Comparison of ENCODE assay signal across 30 cellular contexts in the genomic region with DNA sequence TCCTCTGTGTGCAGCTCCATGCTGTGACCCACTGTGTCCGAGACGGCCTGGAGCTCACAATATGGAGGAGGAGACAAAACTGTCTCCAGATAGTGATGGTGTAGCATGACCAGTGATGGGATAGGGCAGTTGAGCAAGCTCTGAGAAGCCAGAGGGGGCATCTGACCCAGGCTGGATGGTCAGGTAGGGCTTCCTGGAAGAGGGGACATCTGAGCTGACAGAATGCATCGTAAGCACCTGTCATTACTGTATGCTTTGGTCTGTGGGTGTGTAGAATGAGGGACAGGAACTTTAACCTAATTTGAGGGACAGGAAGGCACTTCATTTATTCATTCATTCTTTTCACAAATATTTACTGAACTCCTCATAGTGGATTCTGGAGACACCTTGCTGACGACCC. TPM values are rescaled to one million over a fixed set of nuclear protein-coding genes. Genes with fewer than 3 reads are reported as not detected.
"Had no signal": no experiment of that assay in that cellular context is flagged by ENCODE, and none has a peak within 500 bp of the region (broad histone marks: within the 10 kb centered on the region; RNA-seq: fewer than 3 reads in every experiment).

No MANE protein-coding gene starts in this region.

- H3K4me3 ChIP-seq: esophagus muscularis mucosa, gastrocnemius medialis, left ventricle myocardium inferior, thoracic aorta, upper lobe of right lung had no signal

- H3K36me3 ChIP-seq: gastrocnemius medialis had no signal

- H3K36me3 Mint-ChIP-seq: activated CD8-positive, alpha-beta memory T cell treated with anti-CD3 and anti-CD28 coated beads, Interleukin-2, amount 10 ng/mL, durations not matched to agents 7 days and 5 days had no signal

- H3K27ac ChIP-seq: esophagus muscularis mucosa, gastrocnemius medialis, left ventricle myocardium inferior, upper lobe of right lung had no signal

- H3K27me3 ChIP-seq: esophagus muscularis mucosa, gastrocnemius medialis, upper lobe of right lung had no signal

- H3K27ac Mint-ChIP-seq: activated CD4-positive, alpha-beta T cell treated with anti-CD3 and anti-CD28 coated beads, Interleukin-2, amount 10 ng/mL, durations not matched to agents 7 days and 5 days; activated CD8-positive, alpha-beta memory T cell treated with anti-CD3 and anti-CD28 coated beads, Interleukin-2, amount 10 ng/mL, durations not matched to agents 7 days and 5 days; activated CD8-positive, alpha-beta T cell treated with anti-CD3 and anti-CD28 coated beads for 36 hours; nephron progenitor cell; stimulated activated naive B cell treated with anti-CD40 and anti-IgM and Interleukin-4, amounts not matched to agents 10 μg/mL and 1 μg/mL and 100 μg/mL, for 72 hours had no signal

- ATAC-seq: activated CD8-positive, alpha-beta memory T cell treated with anti-CD3 and anti-CD28 coated beads, Interleukin-2, amount 10 ng/mL, durations not matched to agents 7 days and 5 days; activated CD8-positive, alpha-beta T cell treated with anti-CD3 and anti-CD28 coated beads for 36 hours; gastrocnemius medialis; stimulated activated naive B cell treated with anti-CD40 and anti-IgM and Interleukin-4, amounts not matched to agents 10 μg/mL and 1 μg/mL and 100 μg/mL, for 72 hours; upper lobe of right lung had no signal

- H3K9me3 Mint-ChIP-seq: activated CD4-positive, alpha-beta T cell treated with anti-CD3 and anti-CD28 coated beads, Interleukin-2, amount 10 ng/mL, durations not matched to agents 7 days and 5 days; activated CD8-positive, alpha-beta T cell treated with anti-CD3 and anti-CD28 coated beads for 36 hours; brain; nephron progenitor cell had no signal

- DNase-seq: activated CD4-positive, alpha-beta T cell treated with anti-CD3 and anti-CD28 coated beads, Interleukin-2, amount 10 ng/mL, durations not matched to agents 7 days and 5 days; activated CD4-positive, CD25-positive, alpha-beta regulatory T cell treated with anti-CD3 and anti-CD28 coated beads, Interleukin-2, amount 50 U/mL, for 72 hours; activated CD8-positive, alpha-beta memory T cell treated with anti-CD3 and anti-CD28 coated beads, Interleukin-2, amount 10 ng/mL, durations not matched to agents 7 days and 5 days; activated CD8-positive, alpha-beta T cell treated with anti-CD3 and anti-CD28 coated beads for 36 hours; activated effector memory CD4-positive, alpha-beta T cell treated with anti-CD3 and anti-CD28 coated beads, Interleukin-2, amount 50 U/mL, for 16 hours; activated naive CD4-positive, alpha-beta T cell treated with anti-CD3 and anti-CD28 coated beads, Interleukin-2, amount 50 U/mL, for 16 hours; activated T-cell treated with anti-CD3 and anti-CD28 coated beads for 4 hours; anterior cingulate cortex; caudate nucleus; effector memory CD4-positive, alpha-beta T cell; gastrocnemius medialis; head of caudate nucleus; hypothalamus; left ventricle myocardium inferior; mammary epithelial cell; nephron progenitor cell; nucleus accumbens; posterior cingulate gyrus; retina; stimulated activated CD4-positive, alpha-beta T cell treated with anti-CD3 and anti-CD28 coated beads, Interleukin-2, amount 100 ng/mL, for 48 hours; stimulated activated CD8-positive, alpha-beta memory T cell treated with anti-CD3 and anti-CD28 coated beads, Interleukin-4, amount 100 ng/mL, for 48 hours; stimulated activated naive B cell treated with anti-CD40 and anti-IgM and Interleukin-4, amounts not matched to agents 10 μg/mL and 1 μg/mL and 100 μg/mL, for 72 hours; upper lobe of right lung had no signal

- H3K27me3 Mint-ChIP-seq: activated CD4-positive, alpha-beta T cell treated with anti-CD3 and anti-CD28 coated beads, Interleukin-2, amount 10 ng/mL, durations not matched to agents 7 days and 5 days; activated CD8-positive, alpha-beta memory T cell treated with anti-CD3 and anti-CD28 coated beads, Interleukin-2, amount 10 ng/mL, durations not matched to agents 7 days and 5 days; activated CD8-positive, alpha-beta T cell treated with anti-CD3 and anti-CD28 coated beads for 36 hours; brain had no signal

- H3K9me3 ChIP-seq: esophagus muscularis mucosa, gastrocnemius medialis, left ventricle myocardium inferior, thoracic aorta, upper lobe of right lung had no signal

- H3K4me3 Mint-ChIP-seq: activated CD4-positive, alpha-beta T cell treated with anti-CD3 and anti-CD28 coated beads, Interleukin-2, amount 10 ng/mL, durations not matched to agents 7 days and 5 days; activated CD8-positive, alpha-beta memory T cell treated with anti-CD3 and anti-CD28 coated beads, Interleukin-2, amount 10 ng/mL, durations not matched to agents 7 days and 5 days; activated CD8-positive, alpha-beta T cell treated with anti-CD3 and anti-CD28 coated beads for 36 hours; nephron progenitor cell; stimulated activated naive B cell treated with anti-CD40 and anti-IgM and Interleukin-4, amounts not matched to agents 10 μg/mL and 1 μg/mL and 100 μg/mL, for 72 hours had no signal

RNA-seq across cellular contexts. Expression of a gene that starts 29.8 kb away (rescaled TPM):
- total RNA-seq: activated CD4-positive, alpha-beta T cell treated with anti-CD3 and anti-CD28 coated beads, Interleukin-2, amount 10 ng/mL, durations not matched to agents 7 days and 5 days; mononuclear cell; T-helper 2 cell treated with Interferon-gamma antibody and Interleukin-4, amounts not matched to agents 100 ng/mL and 5 ng/mL, for 36 hours had no signal

RNA-seq across cellular contexts. Expression of a gene that starts 38.5 kb away (rescaled TPM):
- total RNA-seq: activated CD4-positive, alpha-beta T cell treated with anti-CD3 and anti-CD28 coated beads, Interleukin-2, amount 10 ng/mL, durations not matched to agents 7 days and 5 days; T-helper 2 cell treated with Interferon-gamma antibody and Interleukin-4, amounts not matched to agents 100 ng/mL and 5 ng/mL, for 36 hours had no signal

RNA-seq across cellular contexts. Expression of a gene that starts 57.5 kb away (rescaled TPM):
- total RNA-seq: activated CD4-positive, alpha-beta T cell treated with anti-CD3 and anti-CD28 coated beads, Interleukin-2, amount 10 ng/mL, durations not matched to agents 7 days and 5 days; activated CD8-positive, alpha-beta memory T cell treated with anti-CD3 and anti-CD28 coated beads, Interleukin-2, amount 10 ng/mL, durations not matched to agents 7 days and 5 days; activated CD8-positive, alpha-beta T cell treated with anti-CD3 and anti-CD28 coated beads for 36 hours; dermis microvascular lymphatic vessel endothelial cell; esophagus muscularis mucosa; gastrocnemius medialis; left ventricle myocardium inferior; mammary epithelial cell; mononuclear cell; myocyte; T-helper 2 cell treated with Interferon-gamma antibody and Interleukin-4, amounts not matched to agents 100 ng/mL and 5 ng/mL, for 36 hours; thoracic aorta; upper lobe of right lung had no signal
- polyA plus RNA-seq: mammary epithelial cell had no signal
